ENCODE assay signal across 8 cellular contexts in the genomic region with DNA sequence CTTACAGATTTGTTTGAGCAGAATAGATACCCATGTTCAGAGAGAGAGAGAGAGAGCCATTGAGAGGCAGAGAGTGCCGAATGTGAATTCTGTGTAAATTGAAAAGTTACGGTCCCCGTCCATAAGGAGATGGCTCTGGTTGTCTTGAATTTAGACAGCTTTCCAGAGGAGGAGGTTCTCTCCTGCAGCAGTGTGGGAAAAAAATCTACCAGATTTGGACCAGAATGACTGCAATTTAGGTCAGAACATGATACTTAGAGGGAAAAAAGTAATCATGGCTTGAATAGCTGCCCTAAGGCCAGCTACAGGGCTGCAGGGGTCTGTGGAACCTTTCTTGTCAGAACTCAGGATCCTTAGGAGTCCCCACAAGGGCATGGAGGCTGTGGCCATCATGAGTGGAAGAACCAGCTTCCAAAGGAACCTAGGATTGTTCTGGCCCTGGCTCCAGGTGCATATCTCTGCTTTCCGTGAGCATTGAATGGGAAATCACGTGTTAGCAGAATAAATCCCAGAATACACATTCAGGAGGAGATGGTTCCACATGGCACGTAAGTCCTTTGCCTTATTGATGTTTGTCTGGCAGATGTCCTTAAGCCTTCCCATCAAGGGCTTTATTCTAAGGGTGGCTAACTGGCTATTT. TPM values are rescaled to one million over a fixed set of nuclear protein-coding genes. Genes with fewer than 3 reads are reported as not detected.
A peak's percentile ranks its signal among the peaks of the same experiment; 100 is the strongest.
DNase-seq lines count a peak whose midpoint lies in the region; ATAC-seq, FAIRE-seq and TF ChIP-seq lines count a peak whose summit lies in the region.

No MANE protein-coding gene starts in this region.

- peaks cover 48 to 80% (median 62%) of the 10 kb centered on the region in 4 donors for H3K4me1 Mint-ChIP-seq in CD4-positive, alpha-beta memory T cell

- 43% methylated on average over 6 of the region's 6 CpGs for WGBS in GM12878 (ENCODE audit: insufficient coverage, insufficient replicate concordance, low lambda C conversion rate, missing lambda C conversion rate)

- peak overlapping the region; percentile 33; the same call in 1 of the 2 replicates for H3K9ac ChIP-seq in GM12878 (ENCODE audit: control insufficient read depth, insufficient read depth, low read length)

- no peaks in the 10 kb centered on the region for H3K27me3 ChIP-seq in CD4-positive, alpha-beta memory T cell (ENCODE audit: insufficient read depth, low read length)
- H3K27me3 ChIP-seq in GM12878 (replicated peaks in 1 of 2; ENCODE audit: control insufficient read depth in 2 of 2, insufficient read depth in 2 of 2, low read length in 1 of 2), result no peaks in the 10 kb centered on the region

- H3K4me2 ChIP-seq in GM12878 (ENCODE audit: control insufficient read depth, insufficient read depth), result peak overlapping the region; percentile 58

- in situ Hi-C loops in GM12878 (cut with MboI), result no loop called here

- no peaks in the 10 kb centered on the region for H3K36me3 ChIP-seq in CD4-positive, alpha-beta memory T cell (ENCODE audit: insufficient read depth, low read length)
- H3K36me3 ChIP-seq in GM12878 (ENCODE audit: control insufficient read depth in 2 of 2, insufficient read depth in 2 of 2, low read length in 1 of 2) (peaks cover 2 to 3% of the 10 kb centered on the region in 2 experiments; a peak in 3 of 4 replicates), mucosa of descending colon (ENCODE audit: low read depth) (no peaks in the 10 kb centered on the region)

- TF ChIP-seq POLR2A in GM12878 (IDR thresholded peaks at IDR 0.05; ENCODE audit: low read depth, low read length) (no peak), erythroblast (IDR thresholded peaks at IDR 0.05; ENCODE audit: low read length) (no peak)

- TF ChIP-seq CTCF in GM12878 (IDR thresholded peaks at IDR 0.05 in 2 of 3, conservative IDR thresholded peaks at IDR 0.05 in 1 of 3; ENCODE audit: control insufficient read depth in 2 of 3, extremely low read depth in 1 of 3, insufficient read depth in 1 of 3, low read depth in 3 of 3, low read length in 3 of 3) (no peak), mucosa of descending colon (IDR thresholded peaks at IDR 0.05) (no peak), D721Med (IDR thresholded peaks at IDR 0.05; ENCODE audit: insufficient read depth, missing control alignments) (no peak)

- POLR2A ChIA-PET in CD4-positive, alpha-beta memory T cell (lab: Charles Lee; ENCODE audit: partially characterized antibody), result interaction anchor here (1.1 to 8.1 kb wide), 9 partner anchors 9 to 86 kb away, joined by 4 to 161 read pairs (median 13); a partner anchor contains a TSS
- POLR2A ChIA-PET in GM12878 (lab: Charles Lee), result interaction anchor here (1.0 to 1.3 kb wide), 5 partner anchors 11 to 179 kb away, joined by 3 to 4 read pairs (median 4); no protein-coding TSS in a partner anchor

- H3K79me2 ChIP-seq in GM12878 (ENCODE audit: control insufficient read depth, insufficient read depth, low read length), result peaks cover 69% of the 10 kb centered on the region

- TSS peak; percentile 91 for BruUV-seq in GM12878 (replicated peaks; lab: Mats Ljungman, UMichigan)

- no peak for DNase-seq in CD4-positive, alpha-beta memory T cell
- DNase-seq in GM12878 (ENCODE audit: low read depth, low spot score), result no peak
- no peak for DNase-seq in mucosa of descending colon
- no peak for DNase-seq in erythroblast (lab: John Stamatoyannopoulos, UW)
- no peak for DNase-seq in D721Med (ENCODE audit: insufficient read length, low spot score)

- FAIRE-seq in GM12878 (lab: Jason Lieb, UNC) (peak; percentile 18), D721Med (lab: Jason Lieb, UNC) (no peak)

- H3K4me3 Mint-ChIP-seq in CD4-positive, alpha-beta memory T cell, result peak overlapping the region in 7 of 8 donors; percentile 69 to 96 (median 87)

- no peak for TF ChIP-seq RAD21 in GM12878 (IDR thresholded peaks at IDR 0.05; ENCODE audit: insufficient read depth, low read depth, low read length)

- no peaks in the 10 kb centered on the region for H3K9me3 ChIP-seq in CD4-positive, alpha-beta memory T cell (ENCODE audit: control insufficient read depth in 1 of 2, low read length in 2 of 2)
- H3K9me3 ChIP-seq in GM12878 (replicated peaks; ENCODE audit: control insufficient read depth, insufficient read depth, low read length) (no peaks in the 10 kb centered on the region), mucosa of descending colon (no peaks in the 10 kb centered on the region)

- no peaks in the 10 kb centered on the region for H3K27me3 Mint-ChIP-seq in CD4-positive, alpha-beta memory T cell

- no peaks in the 10 kb centered on the region for H4K20me1 ChIP-seq in GM12878 (ENCODE audit: control insufficient read depth, insufficient read depth)

- intact Hi-C loops in CD4-positive, alpha-beta memory T cell (cut with micrococcal nuclease), result loop anchor here (1.0 kb wide), 2 partner anchors 32 to 51 kb away; no protein-coding TSS in a partner anchor
- intact Hi-C loops in GM12878 (cut with micrococcal nuclease; ENCODE audit: unreplicated experiment), result loop anchor here (1.0 to 5.0 kb wide), 3 partner anchors 11 to 185 kb away; no protein-coding TSS in a partner anchor
- intact Hi-C loops in mucosa of descending colon (cut with DNase I, micrococcal nuclease), result no loop called here

- H2AFZ ChIP-seq in GM12878 (ENCODE audit: control insufficient read depth, low read depth, low read length), result no peak overlapping the region

- H3K9me3 Mint-ChIP-seq in CD4-positive, alpha-beta memory T cell, result peaks cover 0 to 2% (median 0%) of the 10 kb centered on the region in 8 donors

- peaks cover 81% of the 10 kb centered on the region for H3K4me1 ChIP-seq in CD4-positive, alpha-beta memory T cell (ENCODE audit: insufficient read depth, low read length)
- H3K4me1 ChIP-seq in GM12878 (ENCODE audit: control insufficient read depth, insufficient read depth, low read length) (peaks cover 36% of the 10 kb centered on the region), mucosa of descending colon (ENCODE audit: low read depth) (no peaks in the 10 kb centered on the region)

- H3K4me3 ChIP-seq in CD4-positive, alpha-beta memory T cell (ENCODE audit: low read length in 2 of 2), result peak overlapping the region in 1 of 2 donors; percentile 6
- peak overlapping the region; percentile 24; the same call in 1 of the 2 replicates for H3K4me3 ChIP-seq in GM12878
- no peak overlapping the region for H3K4me3 ChIP-seq in mucosa of descending colon

- ATAC-seq in HG02759 (IDR thresholded peaks at IDR 0.05; ENCODE audit: unreplicated experiment) (peak; percentile 16), GM12878 (peak; percentile 7), mucosa of descending colon (peak; percentile 8), GM21825 (IDR thresholded peaks at IDR 0.05; ENCODE audit: unreplicated experiment) (no peak), GM18873 (IDR thresholded peaks at IDR 0.05; ENCODE audit: low FRiP score, unreplicated experiment) (no peak)

- SMC1A ChIA-PET in GM12878 (lab: Charles Lee; ENCODE audit: uncharacterized antibody, unreplicated experiment), result interaction anchor here (0.7 to 5.5 kb wide), 14 partner anchors 11 to 258 kb away, joined by 3 to 48 read pairs (median 4); no protein-coding TSS in a partner anchor

- no peak for TF ChIP-seq EP300 in GM12878 (IDR thresholded peaks at IDR 0.05; ENCODE audit: borderline replicate concordance in 1 of 2, control insufficient read depth in 1 of 2, low read depth in 2 of 2, low read length in 2 of 2)

- CTCF ChIA-PET in CD4-positive, alpha-beta memory T cell (lab: Charles Lee; ENCODE audit: partially characterized antibody), result interaction anchor here (1.0 to 29.3 kb wide), 14 partner anchors 8 to 212 kb away, joined by 3 to 605 read pairs (median 4); a partner anchor contains a TSS
- CTCF ChIA-PET in GM12878 (lab: Yijun Ruan, JAX), result interaction anchor here (0.8 to 19.8 kb wide), 10 partner anchors 9 to 239 kb away, joined by 3 to 291 read pairs (median 4); no protein-coding TSS in a partner anchor

- H3K27ac Mint-ChIP-seq in CD4-positive, alpha-beta memory T cell, result peak overlapping the region; percentile 92 to 97 (median 96)

- peaks cover 9 to 13% of the 10 kb centered on the region in 2 donors for H3K36me3 Mint-ChIP-seq in CD4-positive, alpha-beta memory T cell

- RAD21 ChIA-PET in GM12878 (lab: Charles Lee; ENCODE audit: unreplicated experiment), result interaction anchor here (0.9 to 6.4 kb wide), 9 partner anchors 10 to 215 kb away, joined by 3 to 44 read pairs (median 3); no protein-coding TSS in a partner anchor

- H3K27ac ChIP-seq in CD4-positive, alpha-beta memory T cell (ENCODE audit: low read depth, low read length), result peak overlapping the region; percentile 53
- peak overlapping the region; percentile 56 for H3K27ac ChIP-seq in GM12878 (ENCODE audit: control insufficient read depth, insufficient read depth)

RNA-seq across cellular contexts. Expression of a gene that starts 13.0 kb away (rescaled TPM):
- 10 to 100 TPM; 68.4 to 71.2 TPM for total RNA-seq in CD4-positive, alpha-beta memory T cell
- 100 to 1,000 TPM; 109 to 124 TPM for polyA plus RNA-seq in CD4-positive, alpha-beta memory T cell
- total RNA-seq in GM12878 (2013; cell fraction: nucleolus; rRNA removed), result 66.8 and 74.2 TPM in 2 replicates
- 29.3 and 36.0 TPM in 2 replicates for total RNA-seq in GM12878 (2014; rRNA removed)
- 56.0 and 59.8 TPM in 2 replicates for total RNA-seq in GM12878 (2014; rRNA removed; fragmentation: Illumina TruSeq; extraction: Trizol)
- total RNA-seq in GM12878 (2021), result 57.1 and 62.4 TPM in 2 replicates
- 31.7 TPM for polyA plus RNA-seq in GM12878 (2011; ENCODE audit: low read depth)
- polyA plus RNA-seq in GM12878 (2011; rRNA removed), result 56.1 and 71.0 TPM in 2 replicates
- 33.6 and 48.4 TPM in 2 replicates for polyA plus RNA-seq in GM12878 (2011; cell fraction: cytosol; rRNA removed)
- 20.8 and 26.9 TPM in 2 replicates for polyA plus RNA-seq in GM12878 (2011; cell fraction: nucleus; rRNA removed)
- 44.8 and 50.5 TPM in 2 replicates for polyA plus RNA-seq in GM12878 (2012)
- polyA plus RNA-seq in GM12878 (2014; fragmentation: Illumina TruSeq; extraction: Trizol), result 60.9 and 84.9 TPM in 2 replicates
- 10 to 100 TPM; 12.2 to 24.6 TPM for polyA plus RNA-seq in GM12878 (2014; fragmentation: Nextera tagmentation; extraction: Ambion mirVana)
- polyA plus RNA-seq in GM12878 (2014; rRNA removed), result 27.0 and 27.2 TPM in 2 replicates
- 10 to 100 TPM; 44.0 to 50.6 TPM for polyA plus RNA-seq in GM12878 (2016; fragmentation: Nextera tagmentation; extraction: Ambion mirVana)
- polyA minus RNA-seq in GM12878 (2011; rRNA and poly(A)+ RNA removed), result 50.2 and 52.9 TPM in 2 replicates
- polyA minus RNA-seq in GM12878 (2011; cell fraction: cytosol; rRNA and poly(A)+ RNA removed), result 19.9 and 22.7 TPM in 2 replicates
- polyA minus RNA-seq in GM12878 (2011; cell fraction: nucleus; rRNA and poly(A)+ RNA removed), result 15.8 and 34.8 TPM in 2 replicates
- 10 to 100 TPM; 10.7 to 11.4 (median 10.9) TPM for total RNA-seq in mucosa of descending colon

RNA-seq across cellular contexts. Expression of a gene that starts 23.7 kb away (rescaled TPM):
- total RNA-seq in CD4-positive, alpha-beta memory T cell, result 10 to 100 TPM; 46.9 to 48.8 TPM
- polyA plus RNA-seq in CD4-positive, alpha-beta memory T cell, result 10 to 100 TPM; 34.5 to 49.8 TPM
- total RNA-seq in GM12878 (2013; cell fraction: nucleolus; rRNA removed), result 39.0 and 45.6 TPM in 2 replicates
- total RNA-seq in GM12878 (2014; rRNA removed), result 19.8 and 21.4 TPM in 2 replicates
- total RNA-seq in GM12878 (2014; rRNA removed; fragmentation: Illumina TruSeq; extraction: Trizol), result 36.2 and 37.3 TPM in 2 replicates
- 51.5 and 53.5 TPM in 2 replicates for total RNA-seq in GM12878 (2021)
- 16.5 TPM for polyA plus RNA-seq in GM12878 (2011; ENCODE audit: low read depth)
- 44.0 and 59.3 TPM in 2 replicates for polyA plus RNA-seq in GM12878 (2011; rRNA removed)
- 16.3 and 17.9 TPM in 2 replicates for polyA plus RNA-seq in GM12878 (2011; cell fraction: cytosol; rRNA removed)
- polyA plus RNA-seq in GM12878 (2011; cell fraction: nucleus; rRNA removed), result 13.2 and 18.5 TPM in 2 replicates
- polyA plus RNA-seq in GM12878 (2012), result 35.3 and 36.4 TPM in 2 replicates
- polyA plus RNA-seq in GM12878 (2014; fragmentation: Illumina TruSeq; extraction: Trizol), result 88.0 and 105 TPM in 2 replicates
- 10 to 100 TPM; 21.2 to 33.0 TPM for polyA plus RNA-seq in GM12878 (2014; fragmentation: Nextera tagmentation; extraction: Ambion mirVana)
- 48.0 and 50.9 TPM in 2 replicates for polyA plus RNA-seq in GM12878 (2014; rRNA removed)
- 100 to 1,000 TPM; 139 to 149 TPM for polyA plus RNA-seq in GM12878 (2016; fragmentation: Nextera tagmentation; extraction: Ambion mirVana)
- 7.2 and 17.8 TPM in 2 replicates for polyA minus RNA-seq in GM12878 (2011; rRNA and poly(A)+ RNA removed)
- 10.3 and 10.6 TPM in 2 replicates for polyA minus RNA-seq in GM12878 (2011; cell fraction: cytosol; rRNA and poly(A)+ RNA removed)
- polyA minus RNA-seq in GM12878 (2011; cell fraction: nucleus; rRNA and poly(A)+ RNA removed), result 7.9 and 18.6 TPM in 2 replicates
- 10 to 100 TPM; 33.5 to 59.8 (median 41.2) TPM for total RNA-seq in mucosa of descending colon

Comparison
In these comparisons a context has a peak if more than half of its experiments do, and no peak if none do; other contexts are left out.
1. ATAC-seq: peak in HG02759 (single experiment), GM12878 (single experiment) and mucosa of descending colon (single experiment); none in GM21825 (single experiment) and GM18873 (single experiment).
2. intact Hi-C loops: an anchor here in CD4-positive, alpha-beta memory T cell (1.0 kb wide) and GM12878 (1.0 to 5.0 kb wide); none called in mucosa of descending colon.